9 cellular contexts compared by ENCODE assay signal in genomic region chr9:88781500-88782391, GRCh38.
A peak's percentile ranks its signal among the peaks of the same experiment; 100 is the strongest.
DNase-seq lines count a peak whose midpoint lies in the region; ATAC-seq, FAIRE-seq and TF ChIP-seq lines count a peak whose summit lies in the region.
"Had no signal": no experiment of that assay in that cellular context is flagged by ENCODE, and none has a peak within 500 bp of the region (broad histone marks: within the 10 kb centered on the region; RNA-seq: fewer than 3 reads in every experiment).

No MANE protein-coding gene starts in this region.

- no peaks in the 10 kb centered on the region for H3K9me3 Mint-ChIP-seq in mesothelial cell of epicardium

- no peak for TF ChIP-seq EP300 in H1 (IDR thresholded peaks at IDR 0.05; ENCODE audit: borderline replicate concordance in 1 of 2, low read depth in 2 of 2, low read length in 2 of 2)

- no peak overlapping the region for H2BK5ac ChIP-seq in H1 (ENCODE audit: low read depth, low read length)

- H3K27ac Mint-ChIP-seq in mesothelial cell of epicardium, result peak overlapping the region; percentile 50

- H2BK120ac ChIP-seq in H1 (replicated peaks; ENCODE audit: low read depth, low read length), result no peak overlapping the region

- 0 out of 7 replicates have a peak, but pooled peaks cover 0 to 3% (median under 1%) of the 10 kb centered on the region in 4 experiments for H3K4me1 ChIP-seq in H1 (replicated peaks in 1 of 4; ENCODE audit: control insufficient read depth in 3 of 4, insufficient read depth in 4 of 4, low read length in 3 of 4)

- H3K4me3 ChIP-seq in H1 (ENCODE audit: extremely low read depth in 1 of 4, insufficient read depth in 2 of 4, low read depth in 3 of 4, low read length in 4 of 4), result no peak overlapping the region

- no peaks in the 10 kb centered on the region for H3K9me3 ChIP-seq in H1 (ENCODE audit: insufficient read depth in 2 of 2, low read depth in 1 of 2, low read length in 1 of 2)

- no peak overlapping the region for H3K4ac ChIP-seq in H1 (replicated peaks; ENCODE audit: insufficient read length, low read depth, low read length)

- TF ChIP-seq POLR2A in H1 (IDR thresholded peaks at IDR 0.05; ENCODE audit: control extremely low read depth in 1 of 2, low read depth in 2 of 2, low read length in 2 of 2), result no peak

- no peak overlapping the region for H2BK12ac ChIP-seq in H1 (ENCODE audit: low read depth, low read length)

- POLR2A ChIA-PET in H1 (lab: Charles Lee; ENCODE audit: partially characterized antibody), result no interaction called here

- no peak overlapping the region for H4K5ac ChIP-seq in H1 (ENCODE audit: insufficient read length, low read depth, low read length)

- ATAC-seq in GM18873 (IDR thresholded peaks at IDR 0.05; ENCODE audit: low FRiP score, unreplicated experiment), result no peak

- H3K27me3 ChIP-seq in H1 (replicated peaks in 1 of 4; ENCODE audit: control insufficient read depth in 3 of 4, extremely low read depth in 1 of 4, insufficient read depth in 3 of 4, low read length in 3 of 4), result no peaks in the 10 kb centered on the region

- peak; percentile 7 to 39; a peak in 1 of 4 replicates for TF ChIP-seq RAD21 in H1 (IDR thresholded peaks at IDR 0.05 in 1 of 2, conservative IDR thresholded peaks at IDR 0.05 in 1 of 2; ENCODE audit: low read depth in 2 of 2, low read length in 2 of 2)

- H4K20me1 ChIP-seq in H1 (replicated peaks in 1 of 2; ENCODE audit: control insufficient read depth in 1 of 2, insufficient read depth in 2 of 2, low read length in 2 of 2), result no peaks in the 10 kb centered on the region

- H3K79me2 ChIP-seq in H1 (ENCODE audit: control insufficient read depth in 1 of 2, insufficient read depth in 2 of 2, low read length in 2 of 2), result no peaks in the 10 kb centered on the region

- no peak overlapping the region for H3K56ac ChIP-seq in H1 (replicated peaks; ENCODE audit: insufficient read length, low read depth, low read length)

- H3K27me3 Mint-ChIP-seq in mesothelial cell of epicardium (ENCODE audit: low read depth), result no peaks in the 10 kb centered on the region

- H3K9ac ChIP-seq in H1 (replicated peaks in 1 of 4; ENCODE audit: extremely low read depth in 1 of 4, low read depth in 3 of 4, low read length in 3 of 4), result no peak overlapping the region; a peak in 1 of 7 replicates

- H2AK5ac ChIP-seq in H1 (ENCODE audit: low read depth, low read length), result no peak overlapping the region

- H3K4me2 ChIP-seq in H1 (ENCODE audit: insufficient read depth in 1 of 2, low read depth in 2 of 2, low read length in 2 of 2), result no peak overlapping the region

- H3K27ac ChIP-seq in H1 (ENCODE audit: low read depth, low read length), result no peak overlapping the region

- peaks cover 40% of the 10 kb centered on the region for H3K4me1 Mint-ChIP-seq in mesothelial cell of epicardium

- CTCF ChIA-PET in H1 (lab: Charles Lee; ENCODE audit: partially characterized antibody), result interaction anchor here (0.5 to 1.5 kb wide), 5 partner anchors 13 to 695 kb away, joined by 3 to 4 read pairs (median 3); no protein-coding TSS in a partner anchor

- H2AFZ ChIP-seq in H1 (ENCODE audit: low read length), result no peak overlapping the region

- no peak overlapping the region for H4K91ac ChIP-seq in H1 (replicated peaks; ENCODE audit: insufficient read length, low read length)

- H3K23ac ChIP-seq in H1 (ENCODE audit: insufficient read length), result no peak overlapping the region

- no peaks in the 10 kb centered on the region for H3K36me3 Mint-ChIP-seq in mesothelial cell of epicardium

- peak; percentile 62 for DNase-seq in Ammon's horn (ENCODE audit: low spot score)
- DNase-seq in NCI-H226, result peak; percentile 57
- peak in 1 of 2 experiments; percentile 13 for DNase-seq in H1 (ENCODE audit: low read depth in 1 of 2, low spot score in 2 of 2)
- DNase-seq in mesothelial cell of epicardium (ENCODE audit: low spot score in 2 of 2, unreplicated experiment in 2 of 2), result no peak
- DNase-seq in LoVo (ENCODE audit: low spot score), result no peak
- DNase-seq in T-helper 1 cell, result no peak
- DNase-seq in 8988T, result no peak
- DNase-seq: activated CD8-positive, alpha-beta memory T cell treated with anti-CD3 and anti-CD28 coated beads, Interleukin-2, amount 50 U/mL, for 48 hours had no signal

- no peaks in the 10 kb centered on the region for H3K36me3 ChIP-seq in H1 (ENCODE audit: control insufficient read depth in 2 of 4, insufficient read depth in 4 of 4, low read length in 3 of 4)

- no peak overlapping the region for H2BK20ac ChIP-seq in H1 (ENCODE audit: low read length)

- H4K8ac ChIP-seq in H1 (ENCODE audit: extremely low read depth, insufficient read depth, low read length), result no peak overlapping the region

- 83% methylated on average over 8 of the region's 8 CpGs; no CpG with 5 or more reads in 1 of the 2 experiments for WGBS in H1 (ENCODE audit: extremely low coverage in 1 of 2, insufficient coverage in 1 of 2, insufficient read length in 1 of 2, insufficient replicate concordance in 2 of 2, low coverage in 1 of 2, low lambda C conversion rate in 2 of 2, missing lambda C conversion rate in 1 of 2), 2 experiments

- no peaks in the 10 kb centered on the region for H3K23me2 ChIP-seq in H1 (ENCODE audit: low read depth, low read length)

- no peak overlapping the region for H2BK15ac ChIP-seq in H1 (ENCODE audit: low read length)

- H3K18ac ChIP-seq in H1 (ENCODE audit: extremely low read depth, low read length), result no peak overlapping the region

- FAIRE-seq in H1 (lab: Jason Lieb, UNC), result no peak

- H3K4me3 Mint-ChIP-seq in mesothelial cell of epicardium, result no peak overlapping the region

- no peak overlapping the region for H3K14ac ChIP-seq in H1 (ENCODE audit: insufficient read length)

- TF ChIP-seq CTCF in H1 (IDR thresholded peaks at IDR 0.05; ENCODE audit: control extremely low read depth in 1 of 3, insufficient read depth in 1 of 3, low read depth in 1 of 3, low read length in 3 of 3) (peak in 2 of 3 experiments; percentile 13 to 27; a peak in 1 of 4 replicates), mesothelial cell of epicardium (IDR thresholded peaks at IDR 0.05; ENCODE audit: unreplicated experiment) (no peak)

- H3K79me1 ChIP-seq in H1 (ENCODE audit: low read depth, low read length), result no peaks in the 10 kb centered on the region

TF ChIP-seq in H1, 55 proteins besides CTCF, POLR2A, EP300 and RAD21:
- TF ChIP-seq HDAC2 (IDR thresholded peaks at IDR 0.05; ENCODE audit: borderline replicate concordance in 1 of 2, low read depth in 2 of 2, low read length in 2 of 2) (no peak), SP4 (IDR thresholded peaks at IDR 0.05; ENCODE audit: low read length) (no peak), SUZ12 (IDR thresholded peaks at IDR 0.05; ENCODE audit: low read length) (no peak), RBBP5 (IDR thresholded peaks at IDR 0.05; ENCODE audit: borderline replicate concordance, low read depth, low read length) (no peak), CHD1 (IDR thresholded peaks at IDR 0.05; ENCODE audit: low read depth, low read length) (no peak), SP1 (IDR thresholded peaks at IDR 0.05; ENCODE audit: low read depth, low read length) (no peak), USF2 (IDR thresholded peaks at IDR 0.05; ENCODE audit: low read length) (no peak), CREB1 (IDR thresholded peaks at IDR 0.05) (no peak), GTF2F1 (IDR thresholded peaks at IDR 0.05; ENCODE audit: borderline replicate concordance, low read depth, low read length) (no peak), SIX5 (IDR thresholded peaks at IDR 0.05; ENCODE audit: low read depth, low read length) (no peak), EZH2 (IDR thresholded peaks at IDR 0.05; ENCODE audit: low read depth, low read length, severe bottlenecking) (no peak), BACH1 (IDR thresholded peaks at IDR 0.05; ENCODE audit: low read length) (no peak), CEBPB (IDR thresholded peaks at IDR 0.05; ENCODE audit: low read depth, low read length) (no peak), CBX5 (IDR thresholded peaks at IDR 0.05; ENCODE audit: low read depth, low read length) (no peak), RFX5 (IDR thresholded peaks at IDR 0.05; ENCODE audit: borderline replicate concordance, low read depth, low read length) (no peak), NANOG (IDR thresholded peaks at IDR 0.05; ENCODE audit: insufficient read depth, low read depth, low read length, poor library complexity, severe bottlenecking) (no peak), SRF (IDR thresholded peaks at IDR 0.05; ENCODE audit: low read depth, low read length) (no peak), KDM4A (IDR thresholded peaks at IDR 0.05; ENCODE audit: low read depth, low read length, severe bottlenecking) (no peak), SAP30 (IDR thresholded peaks at IDR 0.05; ENCODE audit: insufficient read depth, insufficient replicate concordance, low read length) (no peak)

Comparison
In these comparisons a context has a peak if more than half of its experiments do, and no peak if none do; other contexts are left out.
1. DNase-seq: peak in Ammon's horn (single experiment) and NCI-H226 (single experiment); none in mesothelial cell of epicardium (0 of 2), LoVo (single experiment), T-helper 1 cell (0 of 5) and 8988T (single experiment).